In the genomic region with DNA sequence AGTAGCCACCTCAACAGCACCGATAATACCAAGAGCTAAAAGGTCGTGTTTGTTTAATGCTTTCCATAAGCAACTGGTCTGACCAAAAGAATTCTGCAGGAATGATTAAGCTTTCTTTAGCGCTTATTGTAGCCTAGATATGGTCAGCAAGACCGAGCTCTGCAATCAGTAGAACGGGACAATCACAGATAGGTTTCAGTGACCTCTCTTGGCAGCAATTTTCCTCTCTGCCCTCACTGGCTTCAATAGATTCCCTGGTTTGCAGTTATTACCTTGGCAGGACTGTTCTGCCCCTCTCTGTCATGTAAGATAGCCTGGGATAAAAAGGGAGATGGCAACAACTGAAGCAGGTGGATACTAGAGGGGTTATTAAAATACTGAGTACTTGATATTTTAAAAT, we compare ENCODE assay signal across 35 cellular contexts.
"Had no signal": no experiment of that assay in that cellular context is flagged by ENCODE, and none has a peak within 500 bp of the region (broad histone marks: within the 10 kb centered on the region; RNA-seq: fewer than 3 reads in every experiment).

No MANE protein-coding gene starts in this region.

- DNase-seq: activated B cell treated with CpG ODN at 0.5 μM for 24 hours; activated CD4-positive, alpha-beta memory T cell treated with anti-CD3 and anti-CD28 coated beads for 36 hours; activated CD4-positive, alpha-beta T cell treated with anti-CD3 and anti-CD28 coated beads for 4 hours; activated CD4-positive, alpha-beta T cell treated with anti-CD3 and anti-CD28 coated beads, Interleukin-2, amount 10 ng/mL, durations not matched to agents 24 days and 14 days; activated CD4-positive, alpha-beta T cell treated with anti-CD3 and anti-CD28 coated beads, Interleukin-2, amount 50 U/mL, for 1 hour; activated CD4-positive, alpha-beta T cell treated with anti-CD3 and anti-CD28 coated beads, Interleukin-2, amount 50 U/mL, for 4 hours; activated CD4-positive, CD25-positive, alpha-beta regulatory T cell treated with anti-CD3 and anti-CD28 coated beads, Interleukin-2, amount 50 U/mL, for 72 hours; activated CD8-positive, alpha-beta memory T cell treated with anti-CD3 and anti-CD28 coated beads, Interleukin-2, amount 50 U/mL, for 4 hours; activated CD8-positive, alpha-beta T cell treated with anti-CD3 and anti-CD28 coated beads for 36 hours; activated gamma-delta T cell; activated naive CD4-positive, alpha-beta T cell treated with anti-CD3 and anti-CD28 coated beads, Interleukin-2, amount 50 U/mL, for 16 hours; activated naive CD4-positive, alpha-beta T cell treated with Interleukin-2 at 50 U/mL for 16 hours; activated naive CD8-positive, alpha-beta T cell treated with anti-CD3 and anti-CD28 coated beads for 36 hours; activated T-cell treated with anti-CD3 and anti-CD28 coated beads for 4 hours; activated T-cell treated with anti-CD3 and anti-CD28 coated beads, Interleukin-2, amount 50 U/mL, for 1 hour; activated T-cell treated with anti-CD3 and anti-CD28 coated beads, Interleukin-2, amount 50 U/mL, for 4 hours; activated T-cell treated with anti-CD3 and anti-CD28 coated beads, Interleukin-2, amount 50 U/mL, for 72 hours; adrenal gland; amniotic stem cell; aorta; body of pancreas; brain microvascular endothelial cell; central memory CD4-positive, alpha-beta T cell; T-helper 1 cell; T-helper 2 cell; T-helper 9 cell had no signal

- H3K4me1 Mint-ChIP-seq: activated CD4-positive, alpha-beta T cell treated with anti-CD3 and anti-CD28 coated beads, Interleukin-2, amount 10 ng/mL, durations not matched to agents 24 days and 14 days; activated T-helper 17 cell treated with anti-CD3 and anti-CD28 coated beads, Interleukin-2, amount 50 U/mL, for 72 hours had no signal

- FAIRE-seq: astrocyte, TTC549 had no signal

- ATAC-seq: activated CD8-positive, alpha-beta T cell treated with anti-CD3 and anti-CD28 coated beads for 36 hours; activated naive CD4-positive, alpha-beta T cell treated with anti-CD3 and anti-CD28 coated beads, Interleukin-2, amount 50 U/mL, for 72 hours; activated T-cell treated with anti-CD3 and anti-CD28 coated beads, Interleukin-2, amount 50 U/mL, for 4 hours; activated T-cell treated with anti-CD3 and anti-CD28 coated beads, Interleukin-2, amount 50 U/mL, for 72 hours; activated T-helper 17 cell treated with anti-CD3 and anti-CD28 coated beads, Interleukin-2, amount 50 U/mL, for 72 hours; body of pancreas had no signal

- H3K36me3 Mint-ChIP-seq: activated CD4-positive, alpha-beta memory T cell treated with anti-CD3 and anti-CD28 coated beads for 36 hours; activated naive CD4-positive, alpha-beta T cell treated with anti-CD3 and anti-CD28 coated beads, Interleukin-2, amount 50 U/mL, for 72 hours; activated naive CD8-positive, alpha-beta T cell treated with anti-CD3 and anti-CD28 coated beads for 36 hours had no signal

- H3K27ac ChIP-seq: adrenal gland, body of pancreas, brain microvascular endothelial cell, breast epithelium, VCaP had no signal

- H3K4me3 ChIP-seq: adrenal gland, body of pancreas, breast epithelium had no signal

- H3K4me3 Mint-ChIP-seq: activated B cell treated with CpG ODN at 0.5 μM for 24 hours; activated CD4-positive, alpha-beta memory T cell treated with anti-CD3 and anti-CD28 coated beads for 36 hours; activated CD4-positive, alpha-beta T cell treated with anti-CD3 and anti-CD28 coated beads, Interleukin-2, amount 10 ng/mL, durations not matched to agents 24 days and 14 days; activated CD8-positive, alpha-beta T cell treated with anti-CD3 and anti-CD28 coated beads for 36 hours; activated naive CD8-positive, alpha-beta T cell treated with anti-CD3 and anti-CD28 coated beads for 36 hours; activated T-cell treated with anti-CD3 and anti-CD28 coated beads, Interleukin-2, amount 50 U/mL, for 4 hours; activated T-cell treated with anti-CD3 and anti-CD28 coated beads, Interleukin-2, amount 50 U/mL, for 72 hours; activated T-helper 1 cell treated with anti-CD3 and anti-CD28 coated beads, Interleukin-12 subunit alpha, Interleukin-12 subunit beta, Interleukin-2, Interleukin-4 antibody, amounts not matched to agents 30 ng/mL and 10 ng/mL and 1 ng/mL, durations not matched to agents 14 hours and 24 hours and 36 hours; activated T-helper 17 cell treated with anti-CD3 and anti-CD28 coated beads, Interleukin-2, amount 50 U/mL, for 72 hours; T-helper 1 cell treated with Interleukin-12 subunit alpha and Interleukin-12 subunit beta and Interleukin-4 antibody, amounts not matched to agents 30 μg/mL and 1 μg/mL, for 36 hours; T-helper 2 cell treated with Interferon-gamma antibody and Interleukin-4, amounts not matched to agents 5 μg/mL and 100 μg/mL, for 36 hours had no signal

- H3K9me3 Mint-ChIP-seq: activated CD4-positive, alpha-beta memory T cell treated with anti-CD3 and anti-CD28 coated beads for 36 hours; activated CD4-positive, alpha-beta T cell treated with anti-CD3 and anti-CD28 coated beads, Interleukin-2, amount 10 ng/mL, durations not matched to agents 24 days and 14 days; activated CD8-positive, alpha-beta T cell treated with anti-CD3 and anti-CD28 coated beads for 36 hours; activated naive CD4-positive, alpha-beta T cell treated with anti-CD3 and anti-CD28 coated beads, Interleukin-2, amount 50 U/mL, for 72 hours; activated naive CD8-positive, alpha-beta T cell treated with anti-CD3 and anti-CD28 coated beads for 36 hours; activated T-cell treated with anti-CD3 and anti-CD28 coated beads, Interleukin-2, amount 50 U/mL, for 4 hours; activated T-cell treated with anti-CD3 and anti-CD28 coated beads, Interleukin-2, amount 50 U/mL, for 72 hours; activated T-helper 1 cell treated with anti-CD3 and anti-CD28 coated beads, Interleukin-12 subunit alpha, Interleukin-12 subunit beta, Interleukin-2, Interleukin-4 antibody, amounts not matched to agents 30 ng/mL and 10 ng/mL and 1 ng/mL, durations not matched to agents 14 hours and 24 hours and 36 hours; activated T-helper 17 cell treated with anti-CD3 and anti-CD28 coated beads, Interleukin-2, amount 50 U/mL, for 72 hours; T-helper 1 cell treated with Interleukin-12 subunit alpha and Interleukin-12 subunit beta and Interleukin-4 antibody, amounts not matched to agents 30 μg/mL and 1 μg/mL, for 36 hours; T-helper 2 cell treated with Interferon-gamma antibody and Interleukin-4, amounts not matched to agents 5 μg/mL and 100 μg/mL, for 36 hours had no signal

- H3K27me3 ChIP-seq: adrenal gland, body of pancreas, brain microvascular endothelial cell, breast epithelium had no signal

- H3K27ac Mint-ChIP-seq: activated B cell treated with CpG ODN at 0.5 μM for 24 hours; activated CD4-positive, alpha-beta memory T cell treated with anti-CD3 and anti-CD28 coated beads for 36 hours; activated CD4-positive, alpha-beta T cell treated with anti-CD3 and anti-CD28 coated beads, Interleukin-2, amount 10 ng/mL, durations not matched to agents 24 days and 14 days; activated CD8-positive, alpha-beta T cell treated with anti-CD3 and anti-CD28 coated beads for 36 hours; activated naive CD4-positive, alpha-beta T cell treated with anti-CD3 and anti-CD28 coated beads, Interleukin-2, amount 50 U/mL, for 72 hours; activated naive CD8-positive, alpha-beta T cell treated with anti-CD3 and anti-CD28 coated beads for 36 hours; activated T-cell treated with anti-CD3 and anti-CD28 coated beads, Interleukin-2, amount 50 U/mL, for 72 hours; activated T-helper 1 cell treated with anti-CD3 and anti-CD28 coated beads, Interleukin-12 subunit alpha, Interleukin-12 subunit beta, Interleukin-2, Interleukin-4 antibody, amounts not matched to agents 30 ng/mL and 10 ng/mL and 1 ng/mL, durations not matched to agents 14 hours and 24 hours and 36 hours; activated T-helper 17 cell treated with anti-CD3 and anti-CD28 coated beads, Interleukin-2, amount 50 U/mL, for 72 hours; T-helper 1 cell treated with Interleukin-12 subunit alpha and Interleukin-12 subunit beta and Interleukin-4 antibody, amounts not matched to agents 30 μg/mL and 1 μg/mL, for 36 hours; T-helper 2 cell treated with Interferon-gamma antibody and Interleukin-4, amounts not matched to agents 5 μg/mL and 100 μg/mL, for 36 hours had no signal

- H3K9me3 ChIP-seq: adrenal gland, body of pancreas, breast epithelium had no signal

- H3K4me1 ChIP-seq: adrenal gland, body of pancreas, breast epithelium had no signal

- H3K36me3 ChIP-seq: adrenal gland, brain microvascular endothelial cell, breast epithelium had no signal
